14 cellular contexts compared by ENCODE assay signal in the genomic region with DNA sequence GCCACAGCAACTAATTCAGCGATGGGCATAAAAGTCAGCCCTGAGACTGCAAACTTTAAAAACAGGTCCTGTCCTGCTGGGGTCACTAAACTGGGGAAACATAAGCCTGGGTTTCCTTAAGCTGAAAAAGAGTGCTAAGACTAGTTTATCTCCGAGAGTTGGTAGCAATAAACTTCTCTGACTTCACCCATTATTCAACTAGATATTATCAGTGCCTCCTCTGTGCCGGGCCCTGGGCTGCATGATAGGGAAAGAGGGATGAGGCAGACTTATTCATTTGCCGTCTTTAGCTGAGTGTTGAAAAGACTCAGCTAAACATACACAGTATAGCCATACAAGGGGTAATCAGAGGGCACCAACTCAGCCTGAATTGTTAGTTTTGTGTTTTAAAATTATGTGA. TPM values are rescaled to one million over a fixed set of nuclear protein-coding genes. Genes with fewer than 3 reads are reported as not detected.
A peak's percentile ranks its signal among the peaks of the same experiment; 100 is the strongest.
DNase-seq lines count a peak whose midpoint lies in the region; ATAC-seq, FAIRE-seq and TF ChIP-seq lines count a peak whose summit lies in the region.
"Had no signal": no experiment of that assay in that cellular context is flagged by ENCODE, and none has a peak within 500 bp of the region (broad histone marks: within the 10 kb centered on the region; RNA-seq: fewer than 3 reads in every experiment).

No MANE protein-coding gene starts in this region.

- H3K4me1 Mint-ChIP-seq in natural killer cell treated with Interleukin-12 subunit alpha and Interleukin-12 subunit beta and Interleukin-15 and Interleukin-18, amount 100 ng/mL, for 72 hours (ENCODE audit: low read depth in 2 of 2), result peaks cover 50 to 51% of the 10 kb centered on the region in 2 donors
- peaks cover 0 to 19% of the 10 kb centered on the region in 2 donors for H3K4me1 Mint-ChIP-seq in natural killer cell

- H3K9me1 ChIP-seq in endothelial cell of umbilical vein (replicated peaks; ENCODE audit: control insufficient read depth, extremely low read depth, insufficient read depth, low read length), result no peaks in the 10 kb centered on the region

- H2AFZ ChIP-seq in endothelial cell of umbilical vein (ENCODE audit: low read depth, low read length), result no peak overlapping the region
- H2AFZ ChIP-seq: GM23248 had no signal

- H3K79me2 ChIP-seq in endothelial cell of umbilical vein (ENCODE audit: control insufficient read depth, insufficient read depth, low read length), result no peaks in the 10 kb centered on the region

- no TSS peak for BruUV-seq in endothelial cell of umbilical vein (replicated peaks; lab: Mats Ljungman, UMichigan)

- TF ChIP-seq CTCF in natural killer cell (IDR thresholded peaks at IDR 0.05), result no peak
- no peak for TF ChIP-seq CTCF in endothelial cell of umbilical vein (IDR thresholded peaks at IDR 0.05; ENCODE audit: extremely low read depth in 1 of 2, insufficient read depth in 1 of 2, low read depth in 1 of 2, low read length in 2 of 2)
- TF ChIP-seq CTCF in neutrophil (IDR thresholded peaks at IDR 0.05), result no peak

- no peak overlapping the region for H3K27ac ChIP-seq in endothelial cell of umbilical vein (ENCODE audit: insufficient read depth, low read depth, low read length)
- H3K27ac ChIP-seq in neutrophil, result peak overlapping the region; percentile 39
- H3K27ac ChIP-seq: GM23248 had no signal

- no peaks in the 10 kb centered on the region for H3K27me3 Mint-ChIP-seq in natural killer cell treated with Interleukin-12 subunit alpha and Interleukin-12 subunit beta and Interleukin-15 and Interleukin-18, amount 100 ng/mL, for 72 hours
- H3K27me3 Mint-ChIP-seq in natural killer cell (ENCODE audit: low read depth in 2 of 2), result no peaks in the 10 kb centered on the region
- H3K27me3 Mint-ChIP-seq: CD4-positive, alpha-beta T cell had no signal

- FAIRE-seq in endothelial cell of umbilical vein (lab: Jason Lieb, UNC), result no peak

- no peak for TF ChIP-seq POLR2A in endothelial cell of umbilical vein (IDR thresholded peaks at IDR 0.05; ENCODE audit: low read depth, low read length)

- H3K4me1 ChIP-seq in endothelial cell of umbilical vein (ENCODE audit: control insufficient read depth, extremely low read depth, insufficient read depth, low read length) (peaks cover 58% of the 10 kb centered on the region), neutrophil (ENCODE audit: control insufficient read depth in 1 of 2, insufficient read depth in 1 of 2, low read depth in 1 of 2, low read length in 1 of 2) (peaks cover 71 to 76% of the 10 kb centered on the region in 2 experiments)

- dilution Hi-C loops in endothelial cell of umbilical vein (cut with MboI; ENCODE audit: extremely low pct_ligation_motif_present, low sequenced_read_pairs), result loop anchor here (10.0 kb wide), 1 partner anchor 59 kb away; no protein-coding TSS in a partner anchor

- H3K9me3 Mint-ChIP-seq in natural killer cell treated with Interleukin-12 subunit alpha and Interleukin-12 subunit beta and Interleukin-15 and Interleukin-18, amount 100 ng/mL, for 72 hours, result no peaks in the 10 kb centered on the region
- H3K9me3 Mint-ChIP-seq in natural killer cell, result no peaks in the 10 kb centered on the region
- H3K9me3 Mint-ChIP-seq: CD4-positive, alpha-beta T cell had no signal

- POLR2A ChIA-PET in endothelial cell of umbilical vein (lab: Charles Lee), result interaction anchor here (0.5 kb wide), 1 partner anchor 50 kb away, joined by 4 read pairs; no protein-coding TSS in a partner anchor

- no peak overlapping the region for H3K9ac ChIP-seq in endothelial cell of umbilical vein (replicated peaks; ENCODE audit: extremely low read depth, insufficient read depth, low read length)
- H3K9ac ChIP-seq: GM23248 had no signal

- H3K36me3 Mint-ChIP-seq in natural killer cell treated with Interleukin-12 subunit alpha and Interleukin-12 subunit beta and Interleukin-15 and Interleukin-18, amount 100 ng/mL, for 72 hours, result peaks cover 24% of the 10 kb centered on the region
- no peaks in the 10 kb centered on the region for H3K36me3 Mint-ChIP-seq in natural killer cell

- no peaks in the 10 kb centered on the region for H4K20me1 ChIP-seq in endothelial cell of umbilical vein (replicated peaks; ENCODE audit: control insufficient read depth, extremely low read depth, insufficient read depth, low read length)

- H3K9me3 ChIP-seq in endothelial cell of umbilical vein (replicated peaks; ENCODE audit: control insufficient read depth, insufficient read depth, low read length), result no peaks in the 10 kb centered on the region
- H3K9me3 ChIP-seq in neutrophil, result no peaks in the 10 kb centered on the region
- H3K9me3 ChIP-seq: BLaER1 treated with 17β-estradiol and CSF1 and Interleukin-3, amounts not matched to agents 10 nM and 100 nM had no signal

- H3K4me3 Mint-ChIP-seq in natural killer cell treated with Interleukin-12 subunit alpha and Interleukin-12 subunit beta and Interleukin-15 and Interleukin-18, amount 100 ng/mL, for 72 hours, result no peak overlapping the region
- H3K4me3 Mint-ChIP-seq in natural killer cell, result no peak overlapping the region
- H3K4me3 Mint-ChIP-seq: CD4-positive, alpha-beta T cell had no signal

- no peak for DNase-seq in natural killer cell treated with Interleukin-12 subunit alpha and Interleukin-12 subunit beta and Interleukin-15 and Interleukin-18, amount 100 ng/mL, for 72 hours (ENCODE audit: low spot score)
- DNase-seq in natural killer cell (no peak), endothelial cell of umbilical vein (ENCODE audit: low read depth, low spot score) (no peak), NAMALWA (ENCODE audit: low spot score) (no peak)
- DNase-seq: ACHN; Calu3; CD4-positive, alpha-beta T cell; DMS 273 treated with DMSO at 0.1 percent for 48 hours; H7 had no signal

- no peak for ATAC-seq in natural killer cell treated with Interleukin-12 subunit alpha and Interleukin-12 subunit beta and Interleukin-15 and Interleukin-18, amount 100 ng/mL, for 72 hours
- ATAC-seq in natural killer cell, result no peak
- no peak for ATAC-seq in GM21619 (IDR thresholded peaks at IDR 0.05; ENCODE audit: unreplicated experiment)
- ATAC-seq in GM18870 (IDR thresholded peaks at IDR 0.05; ENCODE audit: unreplicated experiment), result no peak

- peak overlapping the region; percentile 38 to 73 for H3K27ac Mint-ChIP-seq in natural killer cell treated with Interleukin-12 subunit alpha and Interleukin-12 subunit beta and Interleukin-15 and Interleukin-18, amount 100 ng/mL, for 72 hours
- H3K27ac Mint-ChIP-seq in natural killer cell, result no peak overlapping the region
- H3K27ac Mint-ChIP-seq: CD4-positive, alpha-beta T cell had no signal

- H3K36me3 ChIP-seq in endothelial cell of umbilical vein (ENCODE audit: control insufficient read depth in 2 of 2, extremely low read depth in 1 of 2, insufficient read depth in 2 of 2, low read length in 2 of 2), result peaks cover 0 to 3% of the 10 kb centered on the region in 2 experiments
- H3K36me3 ChIP-seq in neutrophil, result no peaks in the 10 kb centered on the region

- no peaks in the 10 kb centered on the region for H3K27me3 ChIP-seq in endothelial cell of umbilical vein (ENCODE audit: control insufficient read depth in 2 of 2, insufficient read depth in 2 of 2, low read length in 2 of 2)
- H3K27me3 ChIP-seq in neutrophil, result no peaks in the 10 kb centered on the region
- H3K27me3 ChIP-seq: BLaER1 treated with 17β-estradiol and CSF1 and Interleukin-3, amounts not matched to agents 10 nM and 100 nM had no signal

- H3K4me2 ChIP-seq in endothelial cell of umbilical vein (ENCODE audit: insufficient read depth, low read length), result no peak overlapping the region

- intact Hi-C loops in natural killer cell (cut with micrococcal nuclease), result loop anchor here (5.0 kb wide), 1 partner anchor 71 kb away; no protein-coding TSS in a partner anchor
- intact Hi-C loops in endothelial cell of umbilical vein (cut with micrococcal nuclease), result no loop called here

- CTCF ChIA-PET in endothelial cell of umbilical vein (lab: Charles Lee), result interaction anchor here (1.0 to 9.4 kb wide), 5 partner anchors 10 to 82 kb away, joined by 4 to 340 read pairs (median 20); no protein-coding TSS in a partner anchor

- H3K4me3 ChIP-seq in endothelial cell of umbilical vein (replicated peaks in 1 of 3; ENCODE audit: insufficient read depth in 1 of 3, low read depth in 1 of 3, low read length in 3 of 3) (no peak overlapping the region), neutrophil (ENCODE audit: low read depth in 1 of 2, low read length in 1 of 2) (no peak overlapping the region)
- H3K4me3 ChIP-seq: BLaER1 treated with 17β-estradiol and CSF1 and Interleukin-3, amounts not matched to agents 10 nM and 100 nM; GM23248 had no signal

TF ChIP-seq in endothelial cell of umbilical vein, 7 proteins besides CTCF, POLR2A, EP300 and RAD21 (continues in another document):
- TF ChIP-seq FOS (IDR thresholded peaks at IDR 0.05; ENCODE audit: borderline replicate concordance, insufficient read depth, low read length) (no peak), MYC (IDR thresholded peaks at IDR 0.05; ENCODE audit: low read depth, low read length) (no peak), POLR2AphosphoS5 (IDR thresholded peaks at IDR 0.05; ENCODE audit: insufficient read depth, low read depth, low read length) (no peak)

RNA-seq across cellular contexts. Expression of a gene that starts 33.0 kb away (rescaled TPM):
- total RNA-seq in natural killer cell treated with Interleukin-12 subunit alpha and Interleukin-12 subunit beta and Interleukin-15 and Interleukin-18, amount 100 ng/mL, for 72 hours, result 100 to 1,000 TPM; 379 to 475 TPM
- 10 to 100 TPM; 64.8 to 94.0 (median 67.1) TPM for total RNA-seq in natural killer cell
- total RNA-seq in endothelial cell of umbilical vein, result 131 and 134 TPM in 2 replicates
- polyA plus RNA-seq in endothelial cell of umbilical vein, result 71.4 and 107 TPM in 2 replicates
- polyA plus RNA-seq in endothelial cell of umbilical vein (2011; cell fraction: cytosol; rRNA removed), result 180 and 198 TPM in 2 replicates
- polyA plus RNA-seq in endothelial cell of umbilical vein (2011; cell fraction: nucleus; rRNA removed), result 129 and 207 TPM in 2 replicates
- 115 and 131 TPM in 2 replicates for polyA plus RNA-seq in endothelial cell of umbilical vein (2012)
- polyA minus RNA-seq in endothelial cell of umbilical vein, result 48.3 and 61.9 TPM in 2 replicates
- polyA minus RNA-seq in endothelial cell of umbilical vein (2011; cell fraction: cytosol; rRNA and poly(A)+ RNA removed), result 106 TPM
- polyA minus RNA-seq in endothelial cell of umbilical vein (2011; cell fraction: nucleus; rRNA and poly(A)+ RNA removed), result 50.1 and 83.7 TPM in 2 replicates

RNA-seq across cellular contexts. Expression of a gene that starts 39.0 kb away (rescaled TPM):
- 100 to 1,000 TPM in 1 of 2 donors, 10 to 100 TPM in 1; 92.0 to 246 TPM for total RNA-seq in natural killer cell treated with Interleukin-12 subunit alpha and Interleukin-12 subunit beta and Interleukin-15 and Interleukin-18, amount 100 ng/mL, for 72 hours
- total RNA-seq in natural killer cell, result 100 to 1,000 TPM in 1 of 3 donors, 10 to 100 TPM in 2; 44.2 to 110 (median 54.3) TPM
- total RNA-seq in endothelial cell of umbilical vein, result 24.2 and 25.6 TPM in 2 replicates
- polyA plus RNA-seq in endothelial cell of umbilical vein, result 19.2 and 19.6 TPM in 2 replicates
- polyA plus RNA-seq in endothelial cell of umbilical vein (2011; cell fraction: cytosol; rRNA removed), result 24.0 and 26.1 TPM in 2 replicates
- 13.0 and 13.6 TPM in 2 replicates for polyA plus RNA-seq in endothelial cell of umbilical vein (2011; cell fraction: nucleus; rRNA removed)
- polyA plus RNA-seq in endothelial cell of umbilical vein (2012), result 26.1 and 29.0 TPM in 2 replicates
- polyA minus RNA-seq in endothelial cell of umbilical vein, result 25.3 and 31.0 TPM in 2 replicates
- polyA minus RNA-seq in endothelial cell of umbilical vein (2011; cell fraction: cytosol; rRNA and poly(A)+ RNA removed), result 9.6 TPM
- polyA minus RNA-seq in endothelial cell of umbilical vein (2011; cell fraction: nucleus; rRNA and poly(A)+ RNA removed), result 9.5 and 9.8 TPM in 2 replicates

Comparison
In these comparisons a context has a peak if more than half of its experiments do, and no peak if none do; other contexts are left out.
1. H3K27ac Mint-ChIP-seq: peak in natural killer cell treated with Interleukin-12 subunit alpha and Interleukin-12 subunit beta and Interleukin-15 and Interleukin-18, amount 100 ng/mL, for 72 hours (2 of 2); none in natural killer cell (0 of 2).